In the genomic region with DNA sequence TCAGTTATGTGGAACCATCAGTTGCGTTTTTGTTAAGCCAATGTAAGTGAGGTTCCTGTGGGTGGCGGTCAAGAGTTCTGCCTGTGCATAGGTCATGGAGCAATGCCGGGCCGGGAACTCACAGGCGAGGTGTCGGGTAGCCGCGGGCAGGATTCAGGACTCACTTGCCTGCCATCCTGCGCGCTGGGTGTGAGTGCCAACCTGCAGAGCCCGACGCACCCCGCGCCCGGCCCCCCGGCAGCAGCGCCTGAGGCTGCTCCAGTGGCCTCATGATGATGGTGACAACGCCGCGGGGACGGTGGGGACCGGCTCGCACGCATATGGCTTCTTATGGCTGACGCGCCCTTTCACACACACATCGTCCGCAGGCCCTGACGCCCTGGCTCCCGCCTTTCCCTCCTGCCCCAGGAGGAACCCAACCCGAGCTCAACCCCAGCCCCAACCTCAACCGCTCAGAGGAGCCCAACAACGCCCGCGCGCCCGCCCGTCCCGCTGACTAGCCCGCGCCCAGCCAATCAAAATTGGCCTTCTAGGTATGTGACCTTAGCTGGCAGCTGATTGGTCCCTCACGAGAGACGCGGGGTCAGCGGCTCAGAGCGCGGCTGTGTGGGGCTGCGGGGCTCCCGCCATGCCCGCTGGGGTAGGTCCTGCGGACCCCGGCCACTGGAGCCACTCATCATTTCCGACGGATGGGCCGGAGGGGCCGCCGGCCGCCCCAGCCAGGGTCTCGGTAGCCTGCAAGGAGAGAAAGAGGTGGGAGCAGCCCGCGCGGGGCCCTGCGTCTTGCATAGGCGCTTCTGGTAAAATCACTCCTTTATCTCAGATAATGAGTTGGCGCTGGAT, we compare ENCODE assay signal across 1 cellular context.
TF ChIP-seq lines count a peak whose summit lies in the region.

A gene with protein sequence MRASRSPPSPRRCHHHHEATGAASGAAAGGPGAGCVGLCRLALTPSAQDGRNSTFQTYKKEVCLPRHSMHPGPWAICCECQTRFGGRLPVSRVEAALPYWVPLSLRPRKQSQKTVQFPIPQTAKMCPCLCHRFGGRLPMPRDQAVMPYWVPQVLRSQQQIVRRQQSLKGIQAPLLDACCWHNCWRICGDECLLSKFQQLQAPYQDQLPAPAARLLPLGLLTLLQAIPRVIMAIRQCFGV (minus strand): TSS at position 470 of the 843 bp plus-strand sequence. CDS start 150 bp downstream, at position 320.

TF ChIP-seq in HepG2, 621 proteins besides CTCF, POLR2A, EP300 and RAD21 (continued from another document and continues in another):
- TF ChIP-seq, protein P1, sequence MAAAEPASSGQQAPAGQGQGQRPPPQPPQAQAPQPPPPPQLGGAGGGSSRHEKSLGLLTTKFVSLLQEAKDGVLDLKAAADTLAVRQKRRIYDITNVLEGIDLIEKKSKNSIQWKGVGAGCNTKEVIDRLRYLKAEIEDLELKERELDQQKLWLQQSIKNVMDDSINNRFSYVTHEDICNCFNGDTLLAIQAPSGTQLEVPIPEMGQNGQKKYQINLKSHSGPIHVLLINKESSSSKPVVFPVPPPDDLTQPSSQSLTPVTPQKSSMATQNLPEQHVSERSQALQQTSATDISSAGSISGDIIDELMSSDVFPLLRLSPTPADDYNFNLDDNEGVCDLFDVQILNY (CRISPR knock-in tag; conservative IDR thresholded peaks at IDR 0.05), result peak; percentile 89
- peak; percentile 91 for TF ChIP-seq HDAC1 (CRISPR knock-in tag; IDR thresholded peaks at IDR 0.05)
- no peak for TF ChIP-seq RFXANK (CRISPR knock-in tag; IDR thresholded peaks at IDR 0.05)
- peak; percentile 96; the same call in 1 of the 2 replicates for TF ChIP-seq ZMYM3 (CRISPR knock-in tag; IDR thresholded peaks at IDR 0.05)
- TF ChIP-seq CCDC6 (CRISPR knock-in tag; IDR thresholded peaks at IDR 0.05), result peak; percentile 97
- peak; percentile 51; the same call in 1 of the 2 replicates for TF ChIP-seq ZSCAN25 (CRISPR knock-in tag; IDR thresholded peaks at IDR 0.05)
- TF ChIP-seq, protein P2, sequence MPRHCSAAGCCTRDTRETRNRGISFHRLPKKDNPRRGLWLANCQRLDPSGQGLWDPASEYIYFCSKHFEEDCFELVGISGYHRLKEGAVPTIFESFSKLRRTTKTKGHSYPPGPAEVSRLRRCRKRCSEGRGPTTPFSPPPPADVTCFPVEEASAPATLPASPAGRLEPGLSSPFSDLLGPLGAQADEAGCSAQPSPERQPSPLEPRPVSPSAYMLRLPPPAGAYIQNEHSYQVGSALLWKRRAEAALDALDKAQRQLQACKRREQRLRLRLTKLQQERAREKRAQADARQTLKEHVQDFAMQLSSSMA (CRISPR knock-in tag; IDR thresholded peaks at IDR 0.05), result peak; percentile 94
- TF ChIP-seq, protein P3, sequence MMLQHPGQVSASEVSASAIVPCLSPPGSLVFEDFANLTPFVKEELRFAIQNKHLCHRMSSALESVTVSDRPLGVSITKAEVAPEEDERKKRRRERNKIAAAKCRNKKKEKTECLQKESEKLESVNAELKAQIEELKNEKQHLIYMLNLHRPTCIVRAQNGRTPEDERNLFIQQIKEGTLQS (CRISPR knock-in tag; IDR thresholded peaks at IDR 0.05), result no peak
- no peak for TF ChIP-seq NPAS2 (CRISPR knock-in tag; IDR thresholded peaks at IDR 0.05; ENCODE audit: borderline replicate concordance)
- 0 out of 2 replicates have a peak, but pooled peaks have one; percentile 5 for TF ChIP-seq ONECUT2 (CRISPR knock-in tag; IDR thresholded peaks at IDR 0.05)
- no peak for TF ChIP-seq ZNF549 (CRISPR knock-in tag; IDR thresholded peaks at IDR 0.05)
- TF ChIP-seq, protein P4, sequence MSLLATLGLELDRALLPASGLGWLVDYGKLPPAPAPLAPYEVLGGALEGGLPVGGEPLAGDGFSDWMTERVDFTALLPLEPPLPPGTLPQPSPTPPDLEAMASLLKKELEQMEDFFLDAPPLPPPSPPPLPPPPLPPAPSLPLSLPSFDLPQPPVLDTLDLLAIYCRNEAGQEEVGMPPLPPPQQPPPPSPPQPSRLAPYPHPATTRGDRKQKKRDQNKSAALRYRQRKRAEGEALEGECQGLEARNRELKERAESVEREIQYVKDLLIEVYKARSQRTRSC (CRISPR knock-in tag; IDR thresholded peaks at IDR 0.05; ENCODE audit: low read depth), result peak; percentile 35; the same call in 1 of the 2 replicates
- TF ChIP-seq MBD4 (IDR thresholded peaks at IDR 0.05; ENCODE audit: borderline replicate concordance, low read length), result no peak
- TF ChIP-seq, protein P5, sequence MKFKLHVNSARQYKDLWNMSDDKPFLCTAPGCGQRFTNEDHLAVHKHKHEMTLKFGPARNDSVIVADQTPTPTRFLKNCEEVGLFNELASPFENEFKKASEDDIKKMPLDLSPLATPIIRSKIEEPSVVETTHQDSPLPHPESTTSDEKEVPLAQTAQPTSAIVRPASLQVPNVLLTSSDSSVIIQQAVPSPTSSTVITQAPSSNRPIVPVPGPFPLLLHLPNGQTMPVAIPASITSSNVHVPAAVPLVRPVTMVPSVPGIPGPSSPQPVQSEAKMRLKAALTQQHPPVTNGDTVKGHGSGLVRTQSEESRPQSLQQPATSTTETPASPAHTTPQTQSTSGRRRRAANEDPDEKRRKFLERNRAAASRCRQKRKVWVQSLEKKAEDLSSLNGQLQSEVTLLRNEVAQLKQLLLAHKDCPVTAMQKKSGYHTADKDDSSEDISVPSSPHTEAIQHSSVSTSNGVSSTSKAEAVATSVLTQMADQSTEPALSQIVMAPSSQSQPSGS (CRISPR knock-in tag; IDR thresholded peaks at IDR 0.05), result peak; percentile 82
- peak; percentile 34 for TF ChIP-seq FOXO1 (CRISPR knock-in tag; IDR thresholded peaks at IDR 0.05)
- TF ChIP-seq, protein P6, sequence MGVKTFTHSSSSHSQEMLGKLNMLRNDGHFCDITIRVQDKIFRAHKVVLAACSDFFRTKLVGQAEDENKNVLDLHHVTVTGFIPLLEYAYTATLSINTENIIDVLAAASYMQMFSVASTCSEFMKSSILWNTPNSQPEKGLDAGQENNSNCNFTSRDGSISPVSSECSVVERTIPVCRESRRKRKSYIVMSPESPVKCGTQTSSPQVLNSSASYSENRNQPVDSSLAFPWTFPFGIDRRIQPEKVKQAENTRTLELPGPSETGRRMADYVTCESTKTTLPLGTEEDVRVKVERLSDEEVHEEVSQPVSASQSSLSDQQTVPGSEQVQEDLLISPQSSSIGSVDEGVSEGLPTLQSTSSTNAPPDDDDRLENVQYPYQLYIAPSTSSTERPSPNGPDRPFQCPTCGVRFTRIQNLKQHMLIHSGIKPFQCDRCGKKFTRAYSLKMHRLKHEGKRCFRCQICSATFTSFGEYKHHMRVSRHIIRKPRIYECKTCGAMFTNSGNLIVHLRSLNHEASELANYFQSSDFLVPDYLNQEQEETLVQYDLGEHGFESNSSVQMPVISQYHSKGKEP (CRISPR knock-in tag; IDR thresholded peaks at IDR 0.05), result 0 out of 2 replicates have a peak, but pooled peaks have one; percentile 19
- TF ChIP-seq SALL1 (CRISPR knock-in tag; IDR thresholded peaks at IDR 0.05), result peak; percentile 78; the same call in 1 of the 2 replicates
- TF ChIP-seq HDAC2 (CRISPR knock-in tag; IDR thresholded peaks at IDR 0.05), result peak; percentile 56; the same call in 1 of the 2 replicates
- peak; percentile 84 for TF ChIP-seq ZNF3 (CRISPR knock-in tag; IDR thresholded peaks at IDR 0.05)
- TF ChIP-seq, protein P7, sequence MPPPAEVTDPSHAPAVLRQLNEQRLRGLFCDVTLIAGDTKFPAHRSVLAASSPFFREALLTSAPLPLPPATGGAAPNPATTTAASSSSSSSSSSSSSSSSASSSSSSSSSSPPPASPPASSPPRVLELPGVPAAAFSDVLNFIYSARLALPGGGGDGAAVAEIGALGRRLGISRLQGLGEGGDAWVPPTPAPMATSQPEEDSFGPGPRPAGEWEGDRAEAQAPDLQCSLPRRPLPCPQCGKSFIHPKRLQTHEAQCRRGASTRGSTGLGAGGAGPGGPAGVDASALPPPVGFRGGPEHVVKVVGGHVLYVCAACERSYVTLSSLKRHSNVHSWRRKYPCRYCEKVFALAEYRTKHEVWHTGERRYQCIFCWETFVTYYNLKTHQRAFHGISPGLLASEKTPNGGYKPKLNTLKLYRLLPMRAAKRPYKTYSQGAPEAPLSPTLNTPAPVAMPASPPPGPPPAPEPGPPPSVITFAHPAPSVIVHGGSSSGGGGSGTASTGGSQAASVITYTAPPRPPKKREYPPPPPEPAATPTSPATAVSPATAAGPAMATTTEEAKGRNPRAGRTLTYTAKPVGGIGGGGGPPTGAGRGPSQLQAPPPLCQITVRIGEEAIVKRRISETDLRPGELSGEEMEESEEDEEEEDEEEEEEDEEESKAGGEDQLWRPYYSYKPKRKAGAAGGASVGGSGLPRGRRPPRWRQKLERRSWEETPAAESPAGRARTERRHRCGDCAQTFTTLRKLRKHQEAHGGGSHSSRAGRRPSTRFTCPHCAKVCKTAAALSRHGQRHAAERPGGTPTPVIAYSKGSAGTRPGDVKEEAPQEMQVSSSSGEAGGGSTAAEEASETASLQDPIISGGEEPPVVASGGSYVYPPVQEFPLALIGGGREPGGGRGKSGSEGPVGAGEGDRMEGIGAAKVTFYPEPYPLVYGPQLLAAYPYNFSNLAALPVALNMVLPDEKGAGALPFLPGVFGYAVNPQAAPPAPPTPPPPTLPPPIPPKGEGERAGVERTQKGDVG (CRISPR knock-in tag; IDR thresholded peaks at IDR 0.05; ENCODE audit: borderline replicate concordance), result peak; percentile 78
- peak; percentile 31; the same call in 1 of the 2 replicates for TF ChIP-seq ZNF703 (CRISPR knock-in tag; IDR thresholded peaks at IDR 0.05; ENCODE audit: borderline replicate concordance)
- TF ChIP-seq ZNF619 (CRISPR knock-in tag; IDR thresholded peaks at IDR 0.05), result peak; percentile 83
- peak; percentile 85; the same call in 1 of the 2 replicates for TF ChIP-seq MEF2D (CRISPR knock-in tag; IDR thresholded peaks at IDR 0.05)
- no peak; the same call in none of the 2 replicates for TF ChIP-seq ETV5 (CRISPR knock-in tag; IDR thresholded peaks at IDR 0.05; ENCODE audit: borderline replicate concordance)
- peak; percentile 75; the same call in 1 of the 2 replicates for TF ChIP-seq SIN3A (IDR thresholded peaks at IDR 0.05; ENCODE audit: borderline replicate concordance, low read depth, low read length)
- TF ChIP-seq JUN (CRISPR knock-in tag; IDR thresholded peaks at IDR 0.05), result no peak
- TF ChIP-seq ZFX (CRISPR knock-in tag; IDR thresholded peaks at IDR 0.05; ENCODE audit: low read depth), result peak; percentile 73
- TF ChIP-seq ZBTB7A (CRISPR knock-in tag; IDR thresholded peaks at IDR 0.05), result peak; percentile 34; the same call in 1 of the 2 replicates
- peak; percentile 59 for TF ChIP-seq TGIF2 (CRISPR knock-in tag; IDR thresholded peaks at IDR 0.05)
- TF ChIP-seq, protein P8, sequence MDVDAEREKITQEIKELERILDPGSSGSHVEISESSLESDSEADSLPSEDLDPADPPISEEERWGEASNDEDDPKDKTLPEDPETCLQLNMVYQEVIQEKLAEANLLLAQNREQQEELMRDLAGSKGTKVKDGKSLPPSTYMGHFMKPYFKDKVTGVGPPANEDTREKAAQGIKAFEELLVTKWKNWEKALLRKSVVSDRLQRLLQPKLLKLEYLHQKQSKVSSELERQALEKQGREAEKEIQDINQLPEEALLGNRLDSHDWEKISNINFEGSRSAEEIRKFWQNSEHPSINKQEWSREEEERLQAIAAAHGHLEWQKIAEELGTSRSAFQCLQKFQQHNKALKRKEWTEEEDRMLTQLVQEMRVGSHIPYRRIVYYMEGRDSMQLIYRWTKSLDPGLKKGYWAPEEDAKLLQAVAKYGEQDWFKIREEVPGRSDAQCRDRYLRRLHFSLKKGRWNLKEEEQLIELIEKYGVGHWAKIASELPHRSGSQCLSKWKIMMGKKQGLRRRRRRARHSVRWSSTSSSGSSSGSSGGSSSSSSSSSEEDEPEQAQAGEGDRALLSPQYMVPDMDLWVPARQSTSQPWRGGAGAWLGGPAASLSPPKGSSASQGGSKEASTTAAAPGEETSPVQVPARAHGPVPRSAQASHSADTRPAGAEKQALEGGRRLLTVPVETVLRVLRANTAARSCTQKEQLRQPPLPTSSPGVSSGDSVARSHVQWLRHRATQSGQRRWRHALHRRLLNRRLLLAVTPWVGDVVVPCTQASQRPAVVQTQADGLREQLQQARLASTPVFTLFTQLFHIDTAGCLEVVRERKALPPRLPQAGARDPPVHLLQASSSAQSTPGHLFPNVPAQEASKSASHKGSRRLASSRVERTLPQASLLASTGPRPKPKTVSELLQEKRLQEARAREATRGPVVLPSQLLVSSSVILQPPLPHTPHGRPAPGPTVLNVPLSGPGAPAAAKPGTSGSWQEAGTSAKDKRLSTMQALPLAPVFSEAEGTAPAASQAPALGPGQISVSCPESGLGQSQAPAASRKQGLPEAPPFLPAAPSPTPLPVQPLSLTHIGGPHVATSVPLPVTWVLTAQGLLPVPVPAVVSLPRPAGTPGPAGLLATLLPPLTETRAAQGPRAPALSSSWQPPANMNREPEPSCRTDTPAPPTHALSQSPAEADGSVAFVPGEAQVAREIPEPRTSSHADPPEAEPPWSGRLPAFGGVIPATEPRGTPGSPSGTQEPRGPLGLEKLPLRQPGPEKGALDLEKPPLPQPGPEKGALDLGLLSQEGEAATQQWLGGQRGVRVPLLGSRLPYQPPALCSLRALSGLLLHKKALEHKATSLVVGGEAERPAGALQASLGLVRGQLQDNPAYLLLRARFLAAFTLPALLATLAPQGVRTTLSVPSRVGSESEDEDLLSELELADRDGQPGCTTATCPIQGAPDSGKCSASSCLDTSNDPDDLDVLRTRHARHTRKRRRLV (CRISPR knock-in tag; IDR thresholded peaks at IDR 0.05), result peak; percentile 59
- TF ChIP-seq, protein P9, sequence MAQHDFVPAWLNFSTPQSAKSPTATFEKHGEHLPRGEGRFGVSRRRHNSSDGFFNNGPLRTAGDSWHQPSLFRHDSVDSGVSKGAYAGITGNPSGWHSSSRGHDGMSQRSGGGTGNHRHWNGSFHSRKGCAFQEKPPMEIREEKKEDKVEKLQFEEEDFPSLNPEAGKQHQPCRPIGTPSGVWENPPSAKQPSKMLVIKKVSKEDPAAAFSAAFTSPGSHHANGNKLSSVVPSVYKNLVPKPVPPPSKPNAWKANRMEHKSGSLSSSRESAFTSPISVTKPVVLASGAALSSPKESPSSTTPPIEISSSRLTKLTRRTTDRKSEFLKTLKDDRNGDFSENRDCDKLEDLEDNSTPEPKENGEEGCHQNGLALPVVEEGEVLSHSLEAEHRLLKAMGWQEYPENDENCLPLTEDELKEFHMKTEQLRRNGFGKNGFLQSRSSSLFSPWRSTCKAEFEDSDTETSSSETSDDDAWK (CRISPR knock-in tag; IDR thresholded peaks at IDR 0.05), result no peak
- TF ChIP-seq, protein P10, sequence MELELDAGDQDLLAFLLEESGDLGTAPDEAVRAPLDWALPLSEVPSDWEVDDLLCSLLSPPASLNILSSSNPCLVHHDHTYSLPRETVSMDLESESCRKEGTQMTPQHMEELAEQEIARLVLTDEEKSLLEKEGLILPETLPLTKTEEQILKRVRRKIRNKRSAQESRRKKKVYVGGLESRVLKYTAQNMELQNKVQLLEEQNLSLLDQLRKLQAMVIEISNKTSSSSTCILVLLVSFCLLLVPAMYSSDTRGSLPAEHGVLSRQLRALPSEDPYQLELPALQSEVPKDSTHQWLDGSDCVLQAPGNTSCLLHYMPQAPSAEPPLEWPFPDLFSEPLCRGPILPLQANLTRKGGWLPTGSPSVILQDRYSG (CRISPR knock-in tag; IDR thresholded peaks at IDR 0.05), result peak; percentile 39; the same call in 1 of the 2 replicates
- TF ChIP-seq, protein P11, sequence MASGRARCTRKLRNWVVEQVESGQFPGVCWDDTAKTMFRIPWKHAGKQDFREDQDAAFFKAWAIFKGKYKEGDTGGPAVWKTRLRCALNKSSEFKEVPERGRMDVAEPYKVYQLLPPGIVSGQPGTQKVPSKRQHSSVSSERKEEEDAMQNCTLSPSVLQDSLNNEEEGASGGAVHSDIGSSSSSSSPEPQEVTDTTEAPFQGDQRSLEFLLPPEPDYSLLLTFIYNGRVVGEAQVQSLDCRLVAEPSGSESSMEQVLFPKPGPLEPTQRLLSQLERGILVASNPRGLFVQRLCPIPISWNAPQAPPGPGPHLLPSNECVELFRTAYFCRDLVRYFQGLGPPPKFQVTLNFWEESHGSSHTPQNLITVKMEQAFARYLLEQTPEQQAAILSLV (CRISPR knock-in tag; IDR thresholded peaks at IDR 0.05; ENCODE audit: borderline replicate concordance), result peak; percentile 97
- peak; percentile 33; the same call in 1 of the 2 replicates for TF ChIP-seq HCFC1 (IDR thresholded peaks at IDR 0.05; ENCODE audit: low read depth, low read length)
- no peak; the same call in 1 of the 2 replicates for TF ChIP-seq KMT2A (CRISPR knock-in tag; IDR thresholded peaks at IDR 0.05)
